Comparison of ENCODE assay signal across 9 cellular contexts in genomic region chr6:148831064-148831463, GRCh38.
A peak's percentile ranks its signal among the peaks of the same experiment; 100 is the strongest.
DNase-seq lines count a peak whose midpoint lies in the region; ATAC-seq lines count a peak whose summit lies in the region.
"Had no signal": no experiment of that assay in that cellular context is flagged by ENCODE, and none has a peak within 500 bp of the region (broad histone marks: within the 10 kb centered on the region; RNA-seq: fewer than 3 reads in every experiment).

No MANE protein-coding gene starts in this region.

- peak; percentile 32 to 43 for DNase-seq in activated T-cell treated with anti-CD3 and anti-CD28 coated beads, Interleukin-2, amount 50 U/mL, for 48 hours
- DNase-seq in natural killer cell treated with Interleukin-12 subunit alpha and Interleukin-12 subunit beta and Interleukin-15 and Interleukin-18, amount 100 ng/mL, for 72 hours (ENCODE audit: low spot score) = no peak
- DNase-seq in C1 segment of cervical spinal cord (lab: John Stamatoyannopoulos, UW) = no peak
- DNase-seq: body of pancreas had no signal

- H3K36me3 Mint-ChIP-seq in IgD-negative memory B cell = no peaks in the 10 kb centered on the region
- H3K36me3 Mint-ChIP-seq in natural killer cell treated with Interleukin-12 subunit alpha and Interleukin-12 subunit beta and Interleukin-15 and Interleukin-18, amount 100 ng/mL, for 72 hours = no peaks in the 10 kb centered on the region
- H3K36me3 Mint-ChIP-seq: mesothelial cell of epicardium had no signal

- H3K9me3 Mint-ChIP-seq in IgD-negative memory B cell = no peaks in the 10 kb centered on the region
- no peaks in the 10 kb centered on the region for H3K9me3 Mint-ChIP-seq in natural killer cell treated with Interleukin-12 subunit alpha and Interleukin-12 subunit beta and Interleukin-15 and Interleukin-18, amount 100 ng/mL, for 72 hours
- H3K9me3 Mint-ChIP-seq: mesothelial cell of epicardium had no signal

- H3K27ac Mint-ChIP-seq in IgD-negative memory B cell = peak overlapping the region; percentile 33 to 94 (median 78)
- peak overlapping the region; percentile 76 to 94 for H3K27ac Mint-ChIP-seq in natural killer cell treated with Interleukin-12 subunit alpha and Interleukin-12 subunit beta and Interleukin-15 and Interleukin-18, amount 100 ng/mL, for 72 hours
- H3K27ac Mint-ChIP-seq: mesothelial cell of epicardium had no signal

- H3K4me1 Mint-ChIP-seq in IgD-negative memory B cell = peaks cover 26 to 44% (median 33%) of the 10 kb centered on the region in 3 donors
- H3K4me1 Mint-ChIP-seq in natural killer cell treated with Interleukin-12 subunit alpha and Interleukin-12 subunit beta and Interleukin-15 and Interleukin-18, amount 100 ng/mL, for 72 hours (ENCODE audit: low read depth in 2 of 2) = peaks cover 36% of the 10 kb centered on the region in 2 donors

- peak overlapping the region; percentile 85 to 95 (median 88) for H3K4me3 Mint-ChIP-seq in IgD-negative memory B cell
- peak overlapping the region; percentile 85 for H3K4me3 Mint-ChIP-seq in natural killer cell treated with Interleukin-12 subunit alpha and Interleukin-12 subunit beta and Interleukin-15 and Interleukin-18, amount 100 ng/mL, for 72 hours
- H3K4me3 Mint-ChIP-seq: mesothelial cell of epicardium had no signal

- no peaks in the 10 kb centered on the region for H3K27me3 Mint-ChIP-seq in IgD-negative memory B cell
- H3K27me3 Mint-ChIP-seq in natural killer cell treated with Interleukin-12 subunit alpha and Interleukin-12 subunit beta and Interleukin-15 and Interleukin-18, amount 100 ng/mL, for 72 hours = no peaks in the 10 kb centered on the region

- ATAC-seq in GM18511 (IDR thresholded peaks at IDR 0.05; ENCODE audit: unreplicated experiment) = peak; percentile 61
- ATAC-seq in natural killer cell treated with Interleukin-12 subunit alpha and Interleukin-12 subunit beta and Interleukin-15 and Interleukin-18, amount 100 ng/mL, for 72 hours = peak; percentile 81 to 86
- ATAC-seq in GM21390 (IDR thresholded peaks at IDR 0.05; ENCODE audit: unreplicated experiment) = no peak
- ATAC-seq in GM19455 (IDR thresholded peaks at IDR 0.05; ENCODE audit: unreplicated experiment) = no peak
- ATAC-seq: body of pancreas had no signal

Comparison
In these comparisons a context has a peak if more than half of its experiments do, and no peak if none do; other contexts are left out.
1. ATAC-seq: peak in GM18511 (single experiment) and natural killer cell treated with Interleukin-12 subunit alpha and Interleukin-12 subunit beta and Interleukin-15 and Interleukin-18, amount 100 ng/mL, for 72 hours (2 of 2); none in GM21390 (single experiment) and GM19455 (single experiment).
2. DNase-seq: peak in activated T-cell treated with anti-CD3 and anti-CD28 coated beads, Interleukin-2, amount 50 U/mL, for 48 hours (2 of 2); none in natural killer cell treated with Interleukin-12 subunit alpha and Interleukin-12 subunit beta and Interleukin-15 and Interleukin-18, amount 100 ng/mL, for 72 hours (single experiment) and C1 segment of cervical spinal cord (0 of 14).